ENCODE assay signal across 18 cellular contexts in the genomic region with DNA sequence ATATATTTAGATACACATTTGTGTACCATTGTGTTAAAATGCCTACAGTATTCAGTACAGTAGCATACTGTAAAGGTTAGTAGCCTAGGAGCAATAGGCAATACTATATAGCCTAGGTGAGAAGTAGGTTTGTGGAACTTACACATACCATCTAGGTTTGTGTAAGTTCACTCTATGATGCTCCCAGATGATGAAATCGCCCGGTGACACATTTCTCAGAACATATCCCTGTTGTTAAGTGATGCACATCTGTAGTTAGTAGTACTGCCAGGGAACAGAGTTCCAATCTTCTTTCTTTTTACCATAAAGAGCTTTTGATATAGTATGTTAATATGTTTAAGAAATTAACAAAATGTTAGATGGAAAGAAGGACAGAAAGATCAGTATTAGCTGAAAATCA.
DNase-seq lines count a peak whose midpoint lies in the region; ATAC-seq, FAIRE-seq and TF ChIP-seq lines count a peak whose summit lies in the region.
"Had no signal": no experiment of that assay in that cellular context is flagged by ENCODE, and none has a peak within 500 bp of the region (broad histone marks: within the 10 kb centered on the region; RNA-seq: fewer than 3 reads in every experiment).

No MANE protein-coding gene starts in this region.

- H3K9me3 ChIP-seq in mammary epithelial cell (replicated peaks; ENCODE audit: insufficient read depth, low read length): no peaks in the 10 kb centered on the region
- H3K9me3 ChIP-seq: BLaER1, SK-N-SH had no signal

- FAIRE-seq in H54 (lab: Jason Lieb, UNC) (peak; percentile 89), GM12892 (lab: Jason Lieb, UNC) (no peak)

- no peak overlapping the region for H2AFZ ChIP-seq in mammary epithelial cell (ENCODE audit: low read depth, low read length)
- H2AFZ ChIP-seq: PC-9 had no signal

- BruUV-seq in mammary epithelial cell (replicated peaks; lab: Mats Ljungman, UMichigan): no TSS peak

- no peaks in the 10 kb centered on the region for H4K20me1 ChIP-seq in mammary epithelial cell (ENCODE audit: insufficient read depth, low read length)
- H4K20me1 ChIP-seq: BLaER1 had no signal

- in situ Hi-C loops in mammary epithelial cell (cut with MboI; ENCODE audit: low sequenced_read_pairs in 2 of 2) (no loop called here), KBM-7 (cut with MboI; ENCODE audit: low pct_unique_long_range_greater_than_20kb, low sequenced_read_pairs) (no loop called here)

- 97% methylated on average over 2 of the region's 2 CpGs for WGBS in mammary epithelial cell (ENCODE audit: low coverage, missing lambda C conversion rate)

- H3K4me1 ChIP-seq in mammary epithelial cell (ENCODE audit: insufficient read depth, low read length): peaks cover 4% of the 10 kb centered on the region
- H3K4me1 ChIP-seq: BLaER1 had no signal

- no peak for TF ChIP-seq CTCF in mammary epithelial cell (conservative IDR thresholded peaks at IDR 0.05 in 1 of 2, IDR thresholded peaks at IDR 0.05 in 1 of 2; ENCODE audit: extremely low read depth in 1 of 2, insufficient read depth in 1 of 2, low read depth in 1 of 2, low read length in 2 of 2)
- TF ChIP-seq CTCF in foreskin fibroblast (IDR thresholded peaks at IDR 0.05; ENCODE audit: low read depth, low read length): no peak

- no peak overlapping the region for H3K27ac ChIP-seq in mammary epithelial cell (ENCODE audit: insufficient read depth, low read depth, low read length)
- H3K27ac ChIP-seq: BLaER1, PC-9 had no signal

- CTCF ChIA-PET in mammary epithelial cell (lab: Charles Lee; ENCODE audit: low non-redundant PET): no interaction called here

- H3K36me3 ChIP-seq in mammary epithelial cell (ENCODE audit: insufficient read depth, low read length): peaks cover 4% of the 10 kb centered on the region

- H3K79me2 ChIP-seq in mammary epithelial cell (ENCODE audit: insufficient read depth, low read length): no peaks in the 10 kb centered on the region

- no peak overlapping the region for H3K4me3 ChIP-seq in mammary epithelial cell (replicated peaks in 1 of 3; ENCODE audit: insufficient read depth in 1 of 3, low read depth in 2 of 3, low read length in 3 of 3)
- no peak overlapping the region for H3K4me3 ChIP-seq in foreskin fibroblast (ENCODE audit: low read depth in 1 of 2, low read length in 2 of 2)
- H3K4me3 ChIP-seq: BLaER1, PC-9 had no signal

- TF ChIP-seq POLR2A in H54 (IDR thresholded peaks at IDR 0.05; ENCODE audit: low read depth, low read length): no peak
- no peak for TF ChIP-seq POLR2A in GM12892 (IDR thresholded peaks at IDR 0.05; ENCODE audit: low read depth, low read length)

- DNase-seq in ELR (ENCODE audit: low read depth): peak; percentile 33
- DNase-seq in H54 (ENCODE audit: insufficient read length, low spot score): no peak
- peak; percentile 42 for DNase-seq in mammary epithelial cell
- peak; percentile 13 to 57 for DNase-seq in foreskin fibroblast
- no peak for DNase-seq in sciatic nerve (ENCODE audit: low spot score)
- no peak for DNase-seq in KBM-7
- no peak for DNase-seq in activated CD8-positive, alpha-beta memory T cell treated with anti-CD3 and anti-CD28 coated beads, Interleukin-2, amount 50 U/mL, for 4 hours
- no peak for DNase-seq in GM12892 (ENCODE audit: insufficient read length)
- DNase-seq: CD8-positive, alpha-beta memory T cell; DND-41; NCI-H1092 treated with DMSO at 0.1 percent for 48 hours; NCI-H1694; NCI-H345; NCI-H69; SK-N-SH had no signal

- intact Hi-C loops in mammary epithelial cell (cut with micrococcal nuclease): no loop called here
- intact Hi-C loops in sciatic nerve (cut with DNase I): no loop called here

- no peaks in the 10 kb centered on the region for H3K27me3 ChIP-seq in mammary epithelial cell (ENCODE audit: insufficient read depth, low read length)
- H3K27me3 ChIP-seq: BLaER1 had no signal

- H3K4me2 ChIP-seq in mammary epithelial cell (ENCODE audit: insufficient read depth, low read depth, low read length): no peak overlapping the region
- H3K4me2 ChIP-seq: BLaER1, PC-9, SK-N-SH had no signal

- ATAC-seq in sciatic nerve: no peak
- ATAC-seq: Right ventricle myocardium inferior had no signal

- dilution Hi-C loops in mammary epithelial cell (cut with HindIII; ENCODE audit: low sequenced_read_pairs): no loop called here

- no peak overlapping the region for H3K9ac ChIP-seq in mammary epithelial cell (ENCODE audit: insufficient read depth, low read length)
- H3K9ac ChIP-seq: BLaER1, SK-N-SH had no signal

Comparison
In these comparisons a context has a peak if more than half of its experiments do, and no peak if none do; other contexts are left out.
1. DNase-seq: peak in ELR (single experiment), mammary epithelial cell (single experiment) and foreskin fibroblast (2 of 2); none in H54 (single experiment), sciatic nerve (single experiment), KBM-7 (single experiment), activated CD8-positive, alpha-beta memory T cell treated with anti-CD3 and anti-CD28 coated beads, Interleukin-2, amount 50 U/mL, for 4 hours (single experiment) and GM12892 (single experiment).